14 cellular contexts compared by ENCODE assay signal in genomic region chr1:193707271-193708015, GRCh38.
DNase-seq lines count a peak whose midpoint lies in the region; ATAC-seq and TF ChIP-seq lines count a peak whose summit lies in the region.
"Had no signal": no experiment of that assay in that cellular context is flagged by ENCODE, and none has a peak within 500 bp of the region (broad histone marks: within the 10 kb centered on the region; RNA-seq: fewer than 3 reads in every experiment).

No MANE protein-coding gene starts in this region.

- no peaks in the 10 kb centered on the region for H3F3A ChIP-seq in OCI-LY1 (ENCODE audit: insufficient read depth, low read length)

- peak overlapping the region in 1 of 2 donors; percentile 22 for H3K4me3 Mint-ChIP-seq in effector memory CD8-positive, alpha-beta T cell
- H3K4me3 Mint-ChIP-seq in natural killer cell: no peak overlapping the region

- H3K9me2 ChIP-seq in OCI-LY1 (ENCODE audit: low read depth, low read length): no peaks in the 10 kb centered on the region

- H3K27me3 ChIP-seq in OCI-LY1 (ENCODE audit: insufficient read depth, low read length): no peaks in the 10 kb centered on the region
- H3K27me3 ChIP-seq: esophagus muscularis mucosa, tibial nerve had no signal

- no peak overlapping the region for H3K27ac ChIP-seq in OCI-LY1 (ENCODE audit: low read depth, low read length, poor library complexity, severe bottlenecking)
- H3K27ac ChIP-seq: 22Rv1, esophagus muscularis mucosa, prostate gland, tibial nerve had no signal

- H4K20me1 ChIP-seq in OCI-LY1 (ENCODE audit: insufficient read depth, low read length): no peaks in the 10 kb centered on the region

- peak overlapping the region; percentile 40; the same call in 1 of the 2 replicates for H2AFZ ChIP-seq in OCI-LY1 (ENCODE audit: low read length)

- H3K9me3 Mint-ChIP-seq in effector memory CD8-positive, alpha-beta T cell: peaks cover 0 to 3% of the 10 kb centered on the region in 2 donors
- no peaks in the 10 kb centered on the region for H3K9me3 Mint-ChIP-seq in natural killer cell

- DNase-seq in NCI-H345 (lab: John Stamatoyannopoulos, UW): peak; percentile 17
- DNase-seq in NCI-H345 treated with DMSO at 0.1 percent for 48 hours (lab: John Stamatoyannopoulos, UW; ENCODE audit: unreplicated experiment): no peak
- DNase-seq in effector memory CD8-positive, alpha-beta T cell: no peak
- DNase-seq in natural killer cell: no peak
- DNase-seq in activated naive CD4-positive, alpha-beta T cell treated with anti-CD3 and anti-CD28 coated beads, Interleukin-2, amount 50 U/mL, for 16 hours: no peak
- no peak for DNase-seq in midbrain (lab: John Stamatoyannopoulos, UW)
- DNase-seq: NCI-H1436, NCI-H774 had no signal

- H3K4me2 ChIP-seq in OCI-LY1 (ENCODE audit: low read length): no peak overlapping the region

- no peaks in the 10 kb centered on the region for H3K9me3 ChIP-seq in OCI-LY1 (ENCODE audit: low read length)
- H3K9me3 ChIP-seq: esophagus muscularis mucosa, prostate gland had no signal

- H3K4me1 Mint-ChIP-seq in effector memory CD8-positive, alpha-beta T cell (ENCODE audit: low read depth in 2 of 2): peaks cover 5 to 7% of the 10 kb centered on the region in 2 donors
- H3K4me1 Mint-ChIP-seq in natural killer cell: peaks cover 11% of the 10 kb centered on the region in 2 donors

- no peaks in the 10 kb centered on the region for H3K79me2 ChIP-seq in OCI-LY1 (ENCODE audit: insufficient read depth, low read length)

- TF ChIP-seq CTCF in OCI-LY1 (IDR thresholded peaks at IDR 0.05; ENCODE audit: low read length) (no peak), natural killer cell (IDR thresholded peaks at IDR 0.05) (no peak)

- intact Hi-C loops in natural killer cell (cut with micrococcal nuclease): no loop called here

- no peaks in the 10 kb centered on the region for H3K36me3 Mint-ChIP-seq in effector memory CD8-positive, alpha-beta T cell (ENCODE audit: insufficient read depth)
- H3K36me3 Mint-ChIP-seq in natural killer cell: no peaks in the 10 kb centered on the region

- H3K4me3 ChIP-seq in OCI-LY1 (ENCODE audit: low read depth, low read length, poor library complexity, severe bottlenecking): no peak overlapping the region
- H3K4me3 ChIP-seq: esophagus muscularis mucosa, prostate gland, tibial nerve had no signal

- H3K36me3 ChIP-seq in OCI-LY1 (ENCODE audit: insufficient read depth, low read length): no peaks in the 10 kb centered on the region
- H3K36me3 ChIP-seq: esophagus muscularis mucosa, prostate gland, tibial nerve had no signal

- peak; percentile 36 for ATAC-seq in effector memory CD8-positive, alpha-beta T cell (replicated peaks)
- ATAC-seq in natural killer cell (peak in 2 of 3 donors; percentile 24 to 42), HG02852 (IDR thresholded peaks at IDR 0.05; ENCODE audit: unreplicated experiment) (no peak)

- H3K4me1 ChIP-seq in OCI-LY1 (ENCODE audit: insufficient read depth, low read length, severe bottlenecking): peaks cover 6% of the 10 kb centered on the region
- H3K4me1 ChIP-seq: prostate gland, tibial nerve had no signal

- H3K9ac ChIP-seq in OCI-LY1 (ENCODE audit: low read length): no peak overlapping the region

- no peaks in the 10 kb centered on the region for H3K27me3 Mint-ChIP-seq in effector memory CD8-positive, alpha-beta T cell
- no peaks in the 10 kb centered on the region for H3K27me3 Mint-ChIP-seq in natural killer cell (ENCODE audit: low read depth in 2 of 2)

- peak overlapping the region in 1 of 2 donors; percentile 67 for H3K27ac Mint-ChIP-seq in effector memory CD8-positive, alpha-beta T cell
- H3K27ac Mint-ChIP-seq in natural killer cell: no peak overlapping the region
